ENCODE assay signal across 24 cellular contexts in the genomic region with DNA sequence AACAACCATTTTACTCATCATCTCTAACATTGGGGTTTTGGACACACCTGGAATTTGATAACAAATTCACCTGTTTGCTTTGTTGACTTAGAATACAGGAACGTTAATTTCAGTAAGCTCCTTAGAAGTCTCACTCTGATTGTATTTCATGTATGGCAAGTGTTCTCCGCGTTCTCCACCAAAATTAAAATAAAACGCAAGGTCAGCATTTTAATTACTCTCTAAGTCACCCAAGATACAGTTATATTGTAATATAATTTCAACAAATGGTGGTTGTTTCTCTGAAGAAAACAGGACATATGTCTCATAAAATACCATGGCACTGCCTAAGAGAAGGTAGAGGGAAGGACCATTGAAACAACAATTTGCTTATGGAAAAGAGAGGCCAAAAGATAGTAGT.
DNase-seq lines count a peak whose midpoint lies in the region; ATAC-seq, FAIRE-seq and TF ChIP-seq lines count a peak whose summit lies in the region.
"Had no signal": no experiment of that assay in that cellular context is flagged by ENCODE, and none has a peak within 500 bp of the region (broad histone marks: within the 10 kb centered on the region; RNA-seq: fewer than 3 reads in every experiment).

No MANE protein-coding gene starts in this region.

- intact Hi-C loops in HepG2 (cut with micrococcal nuclease; ENCODE audit: unreplicated experiment), result no loop called here
- intact Hi-C loops in right lobe of liver (cut with DNase I), result no loop called here
- intact Hi-C loops in K562 (cut with micrococcal nuclease), result no loop called here

- DNase-seq in HepG2 (ENCODE audit: low spot score) (no peak), right lobe of liver (no peak), H54 (ENCODE audit: insufficient read length, low spot score) (no peak), K562 (ENCODE audit: extremely low read depth in 1 of 4, low spot score in 3 of 4) (no peak), MG63 (no peak), AG20443 (ENCODE audit: low spot score) (no peak), GF-D8 (lab: John Stamatoyannopoulos, UW) (no peak)
- DNase-seq: 8988T; BE2C; C1 segment of cervical spinal cord; CD4-positive, alpha-beta memory T cell; CD4-positive, CD25-positive, alpha-beta regulatory T cell; CD8-positive, alpha-beta memory T cell; COR-L47; DMS 273 treated with DMSO at 0.1 percent for 48 hours; DMS153; DMS79; DND-41; EL; GDM1 had no signal

- ATAC-seq in HepG2 (no peak), right lobe of liver (no peak), K562 (no peak)

- no TSS peak for BruUV-seq in HepG2 (replicated peaks; lab: Mats Ljungman, UMichigan)
- BruUV-seq in K562 (replicated peaks; lab: Mats Ljungman, UMichigan), result no TSS peak

- no peaks in the 10 kb centered on the region for H3K4me1 ChIP-seq in HepG2 (ENCODE audit: insufficient read depth, low read length)
- H3K4me1 ChIP-seq in right lobe of liver, result no peaks in the 10 kb centered on the region
- H3K4me1 ChIP-seq in K562 (replicated peaks in 1 of 2; ENCODE audit: control insufficient read depth in 2 of 2, insufficient read depth in 2 of 2, low read length in 2 of 2), result no peaks in the 10 kb centered on the region
- H3K4me1 ChIP-seq: BE2C, BLaER1 had no signal

- POLR2A ChIA-PET in HepG2 (lab: Yijun Ruan, JAX) (no interaction called here), K562 (lab: Yijun Ruan, JAX) (no interaction called here)

- no peaks in the 10 kb centered on the region for H3K27me3 ChIP-seq in HepG2 (ENCODE audit: control insufficient read depth in 1 of 2, insufficient read depth in 2 of 2, low read length in 2 of 2)
- no peaks in the 10 kb centered on the region for H3K27me3 ChIP-seq in right lobe of liver
- H3K27me3 ChIP-seq in K562 (ENCODE audit: control insufficient read depth in 2 of 2, insufficient read depth in 2 of 2, low read length in 2 of 2), result no peaks in the 10 kb centered on the region
- H3K27me3 ChIP-seq in MG63, result no peaks in the 10 kb centered on the region
- H3K27me3 ChIP-seq: BE2C, BLaER1 had no signal

- CTCF ChIA-PET in HepG2 (lab: Yijun Ruan, JAX; ENCODE audit: low intra/inter-chr PET ratio, low total read pairs) (no interaction called here), K562 (lab: Yijun Ruan, JAX; ENCODE audit: low intra/inter-chr PET ratio) (no interaction called here)

- H3K9ac ChIP-seq in HepG2 (ENCODE audit: insufficient read depth, low read depth, low read length) (no peak overlapping the region), K562 (ENCODE audit: insufficient read depth in 1 of 2, low read depth in 2 of 2, low read length in 2 of 2) (no peak overlapping the region)
- H3K9ac ChIP-seq: BLaER1 had no signal

- H3K79me2 ChIP-seq in HepG2 (ENCODE audit: insufficient read depth, low read length) (no peaks in the 10 kb centered on the region), K562 (ENCODE audit: control insufficient read depth, insufficient read depth, low read length) (no peaks in the 10 kb centered on the region)

- H4K20me1 ChIP-seq in HepG2 (ENCODE audit: insufficient read depth, low read length) (no peaks in the 10 kb centered on the region), K562 (replicated peaks; ENCODE audit: control insufficient read depth, insufficient read depth, low read length) (no peaks in the 10 kb centered on the region)
- H4K20me1 ChIP-seq: BLaER1 had no signal

- 45% methylated on average over 4 of the region's 4 CpGs for WGBS in HepG2 (ENCODE audit: low lambda C conversion rate)
- WGBS in right lobe of liver (ENCODE audit: insufficient coverage, low coverage, low lambda C conversion rate, missing lambda C conversion rate), result 74% methylated on average over 4 of the region's 4 CpGs
- 4% methylated on average over 4 of the region's 4 CpGs for WGBS in K562 (ENCODE audit: insufficient coverage, low coverage, missing lambda C conversion rate)

- no peaks in the 10 kb centered on the region; the same call in 1 of the 2 replicates for H3K9me3 ChIP-seq in HepG2 (ENCODE audit: low read length)
- no peaks in the 10 kb centered on the region for H3K9me3 ChIP-seq in right lobe of liver
- no peaks in the 10 kb centered on the region for H3K9me3 ChIP-seq in K562 (replicated peaks; ENCODE audit: control insufficient read depth, insufficient read depth, low read depth, low read length)
- H3K9me3 ChIP-seq in MG63, result no peaks in the 10 kb centered on the region
- H3K9me3 ChIP-seq: BE2C, BLaER1 had no signal

- H3K36me3 ChIP-seq in HepG2 (replicated peaks in 1 of 2; ENCODE audit: control insufficient read depth in 1 of 2, insufficient read depth in 2 of 2, low read length in 2 of 2) (no peaks in the 10 kb centered on the region), right lobe of liver (no peaks in the 10 kb centered on the region), K562 (ENCODE audit: control insufficient read depth, insufficient read depth, low read length) (no peaks in the 10 kb centered on the region), MG63 (no peaks in the 10 kb centered on the region)
- H3K36me3 ChIP-seq: BE2C, BLaER1 had no signal

- H2AFZ ChIP-seq in HepG2 (ENCODE audit: low read length), result no peak overlapping the region
- no peak overlapping the region for H2AFZ ChIP-seq in K562 (ENCODE audit: low read depth, low read length)

- no peak overlapping the region for H3K4me2 ChIP-seq in HepG2 (ENCODE audit: low read depth, low read length)
- H3K4me2 ChIP-seq in K562 (ENCODE audit: insufficient read depth, low read length), result no peak overlapping the region
- H3K4me2 ChIP-seq: BLaER1 had no signal

- TF ChIP-seq POLR2A in HepG2 (IDR thresholded peaks at IDR 0.05; ENCODE audit: insufficient read depth in 1 of 2, low read depth in 2 of 2, low read length in 2 of 2), result no peak
- TF ChIP-seq POLR2A in right lobe of liver (IDR thresholded peaks at IDR 0.05), result no peak
- no peak for TF ChIP-seq POLR2A in H54 (IDR thresholded peaks at IDR 0.05; ENCODE audit: low read depth, low read length)
- TF ChIP-seq POLR2A in K562 (conservative IDR thresholded peaks at IDR 0.05), result no peak

- H3K9me1 ChIP-seq in K562 (ENCODE audit: control insufficient read depth, insufficient read depth, low read length), result no peaks in the 10 kb centered on the region

- H3K4me3 ChIP-seq in HepG2 (replicated peaks in 1 of 3; ENCODE audit: insufficient read depth in 1 of 3, low read depth in 2 of 3, low read length in 3 of 3) (no peak overlapping the region), right lobe of liver (no peak overlapping the region), K562 (no peak overlapping the region), MG63 (no peak overlapping the region)
- H3K4me3 ChIP-seq: BLaER1 had no signal

- FAIRE-seq in HepG2 (lab: Jason Lieb, UNC) (no peak), H54 (lab: Jason Lieb, UNC) (peak; percentile 78), K562 (lab: Jason Lieb, UNC) (no peak)
- FAIRE-seq: A204.1, GM12891, GM19239 had no signal

- no peak for TF ChIP-seq EP300 in HepG2 (IDR thresholded peaks at IDR 0.05; ENCODE audit: low read depth in 2 of 2, low read length in 2 of 2)
- no peak for TF ChIP-seq EP300 in HepG2 (CRISPR knock-in tag; IDR thresholded peaks at IDR 0.05; ENCODE audit: borderline replicate concordance)
- no peak for TF ChIP-seq EP300 in K562 (IDR thresholded peaks at IDR 0.05; ENCODE audit: low read length)

- TF ChIP-seq RAD21 in HepG2 (CRISPR knock-in tag; IDR thresholded peaks at IDR 0.05), result no peak
- no peak for TF ChIP-seq RAD21 in K562 (CRISPR knock-in tag; conservative IDR thresholded peaks at IDR 0.05 in 1 of 2, IDR thresholded peaks at IDR 0.05 in 1 of 2)

- H3K27ac ChIP-seq in HepG2 (ENCODE audit: extremely low read length, insufficient read depth, low read length) (no peak overlapping the region), right lobe of liver (no peak overlapping the region), K562 (ENCODE audit: extremely low read depth, low read depth, low read length) (no peak overlapping the region)
- H3K27ac ChIP-seq: BLaER1 had no signal

- TF ChIP-seq CTCF in HepG2 (CRISPR knock-in tag; IDR thresholded peaks at IDR 0.05) (no peak), right lobe of liver (IDR thresholded peaks at IDR 0.05) (no peak), K562 (IDR thresholded peaks at IDR 0.05 in 2 of 3, conservative IDR thresholded peaks at IDR 0.05 in 1 of 3; ENCODE audit: insufficient read depth in 2 of 3, low read depth in 1 of 3, low read length in 3 of 3) (no peak)

- in situ Hi-C loops in HepG2 (cut with HindIII; ENCODE audit: extremely low pct_ligation_motif_present, low pct_unique_long_range_greater_than_20kb), result no loop called here
- in situ Hi-C loops in K562 (cut with MboI), result no loop called here

TF ChIP-seq in HepG2, 621 proteins besides CTCF, POLR2A, EP300 and RAD21:
- peak; percentile 97 for TF ChIP-seq MAFF (IDR thresholded peaks at IDR 0.05; ENCODE audit: low read depth, low read length)
- TF ChIP-seq MAFK (conservative IDR thresholded peaks at IDR 0.05 in 1 of 2, IDR thresholded peaks at IDR 0.05 in 1 of 2; ENCODE audit: low read length in 2 of 2), result peak; percentile 94 to 98
- no peak for TF ChIP-seq ZNF598 (CRISPR knock-in tag; IDR thresholded peaks at IDR 0.05; ENCODE audit: borderline replicate concordance)
TF ChIP-seq in HepG2: peak in this region for 2.

TF ChIP-seq in K562, 482 proteins besides CTCF, POLR2A, EP300 and RAD21 (continues in another document):
- no peak for TF ChIP-seq ZBTB7A (IDR thresholded peaks at IDR 0.05; ENCODE audit: borderline replicate concordance, control insufficient read depth, low read depth, low read length)
- no peak for TF ChIP-seq MTA3 (IDR thresholded peaks at IDR 0.05; ENCODE audit: borderline replicate concordance)
- TF ChIP-seq MAFK (IDR thresholded peaks at IDR 0.05; ENCODE audit: low read length), result peak; percentile 90
- TF ChIP-seq LARP7 (IDR thresholded peaks at IDR 0.05), result no peak
- TF ChIP-seq ZNF316 (IDR thresholded peaks at IDR 0.05), result peak; percentile 77
- no peak for TF ChIP-seq XRCC3 (IDR thresholded peaks at IDR 0.05)
- no peak for TF ChIP-seq CHD2 (IDR thresholded peaks at IDR 0.05; ENCODE audit: low read depth, low read length)
- TF ChIP-seq ZNF239 (CRISPR knock-in tag; IDR thresholded peaks at IDR 0.05), result no peak
- TF ChIP-seq ZNF707 (CRISPR knock-in tag; conservative IDR thresholded peaks at IDR 0.05), result no peak
- TF ChIP-seq, protein P1, sequence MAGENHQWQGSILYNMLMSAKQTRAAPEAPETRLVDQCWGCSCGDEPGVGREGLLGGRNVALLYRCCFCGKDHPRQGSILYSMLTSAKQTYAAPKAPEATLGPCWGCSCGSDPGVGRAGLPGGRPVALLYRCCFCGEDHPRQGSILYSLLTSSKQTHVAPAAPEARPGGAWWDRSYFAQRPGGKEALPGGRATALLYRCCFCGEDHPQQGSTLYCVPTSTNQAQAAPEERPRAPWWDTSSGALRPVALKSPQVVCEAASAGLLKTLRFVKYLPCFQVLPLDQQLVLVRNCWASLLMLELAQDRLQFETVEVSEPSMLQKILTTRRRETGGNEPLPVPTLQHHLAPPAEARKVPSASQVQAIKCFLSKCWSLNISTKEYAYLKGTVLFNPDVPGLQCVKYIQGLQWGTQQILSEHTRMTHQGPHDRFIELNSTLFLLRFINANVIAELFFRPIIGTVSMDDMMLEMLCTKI (IDR thresholded peaks at IDR 0.05; ENCODE audit: partially characterized antibody), result no peak
- no peak for TF ChIP-seq NR2C1 (IDR thresholded peaks at IDR 0.05)
- no peak for TF ChIP-seq NR2C1 (tag; IDR thresholded peaks at IDR 0.05)
- peak; percentile 90 for TF ChIP-seq MAFF (IDR thresholded peaks at IDR 0.05; ENCODE audit: low read length)

Comparison
In these comparisons a context has a peak if more than half of its experiments do, and no peak if none do; other contexts are left out.
1. Of the 241 proteins assayed by ChIP-seq in both HepG2 and K562: peak only in HepG2: none; only in K562: MAFG; in both: MAFF and MAFK; in neither: 238.